Comparison of ENCODE assay signal across 8 cellular contexts in the genomic region with DNA sequence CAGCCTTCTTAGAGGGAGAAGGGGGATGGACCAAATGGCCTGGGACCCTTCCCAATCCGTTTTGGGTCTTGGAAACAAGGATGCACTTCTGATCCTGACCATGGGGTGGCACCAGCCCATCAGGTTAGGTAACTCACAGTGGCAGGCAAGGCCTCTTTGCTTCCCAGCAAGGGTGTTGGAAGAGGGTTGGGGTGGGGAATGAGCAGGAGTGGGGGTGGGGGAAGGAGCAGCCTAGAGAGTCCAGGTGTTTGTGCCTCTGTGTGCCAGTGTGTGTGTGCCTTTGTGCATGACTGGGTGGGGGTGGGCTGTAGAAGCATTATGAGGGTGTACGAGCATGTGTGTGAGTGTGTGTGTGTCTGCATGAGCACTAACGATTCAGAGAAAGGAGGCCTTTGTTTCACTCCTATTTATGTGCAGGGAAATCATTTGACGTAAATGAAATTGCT.
DNase-seq lines count a peak whose midpoint lies in the region; ATAC-seq and TF ChIP-seq lines count a peak whose summit lies in the region.

No MANE protein-coding gene starts in this region.

- POLR2A ChIA-PET in RWPE1 (lab: Yijun Ruan, JAX; ENCODE audit: low non-redundant PET) = no interaction called here

- H3K27me3 ChIP-seq in gastroesophageal sphincter = no peaks in the 10 kb centered on the region

- no peaks in the 10 kb centered on the region for H3K36me3 ChIP-seq in gastroesophageal sphincter

- TF ChIP-seq POLR2A in gastroesophageal sphincter (IDR thresholded peaks at IDR 0.05) = no peak

- H3K4me1 ChIP-seq in gastroesophageal sphincter = no peaks in the 10 kb centered on the region

- H3K4me3 ChIP-seq in gastroesophageal sphincter = no peak overlapping the region

- WGBS in gastroesophageal sphincter (ENCODE audit: low coverage in 1 of 2), 2 donors = 54 to 68% methylated on average over 3 to 4 of the region's 4 CpGs

- TF ChIP-seq EP300 in gastroesophageal sphincter (IDR thresholded peaks at IDR 0.05) = no peak

- in situ Hi-C loops in KBM-7 (cut with MboI; ENCODE audit: low pct_unique_long_range_greater_than_20kb, low sequenced_read_pairs) = no loop called here

- H3K27ac ChIP-seq in RWPE1 (no peak overlapping the region), gastroesophageal sphincter (no peak overlapping the region)

- CTCF ChIA-PET in RWPE1 (lab: Yijun Ruan, JAX) = no interaction called here

- H3K9me3 ChIP-seq in gastroesophageal sphincter = no peaks in the 10 kb centered on the region

- ATAC-seq in gastroesophageal sphincter (peak; percentile 23), HG02623 (IDR thresholded peaks at IDR 0.05; ENCODE audit: unreplicated experiment) (no peak)

- peak; percentile 22 for DNase-seq in stimulated activated CD4-positive, alpha-beta T cell treated with anti-CD3 and anti-CD28 coated beads, Interleukin-15, amount 100 ng/mL, for 24 hours
- no peak for DNase-seq in stimulated activated CD4-positive, alpha-beta T cell treated with anti-CD3 and anti-CD28 coated beads, Interleukin-4, amount 100 ng/mL, for 24 hours
- DNase-seq in KBM-7 = peak; percentile 9
- peak; percentile 21 for DNase-seq in RWPE1 (ENCODE audit: low spot score)
- peak; percentile 53 for DNase-seq in pons (ENCODE audit: low spot score)
- no peak for DNase-seq in activated naive CD4-positive, alpha-beta T cell treated with anti-CD3 and anti-CD28 coated beads, Interleukin-2, amount 50 U/mL, for 16 hours

- TF ChIP-seq CTCF in RWPE1 (conservative IDR thresholded peaks at IDR 0.05; ENCODE audit: low read depth) (no peak), gastroesophageal sphincter (IDR thresholded peaks at IDR 0.05) (peak in 3 of 4 experiments; percentile 29 to 62 (median 35))

Comparison
In these comparisons a context has a peak if more than half of its experiments do, and no peak if none do; other contexts are left out.
1. DNase-seq: peak in stimulated activated CD4-positive, alpha-beta T cell treated with anti-CD3 and anti-CD28 coated beads, Interleukin-15, amount 100 ng/mL, for 24 hours (single experiment), KBM-7 (single experiment), RWPE1 (single experiment) and pons (single experiment); none in stimulated activated CD4-positive, alpha-beta T cell treated with anti-CD3 and anti-CD28 coated beads, Interleukin-4, amount 100 ng/mL, for 24 hours (single experiment) and activated naive CD4-positive, alpha-beta T cell treated with anti-CD3 and anti-CD28 coated beads, Interleukin-2, amount 50 U/mL, for 16 hours (single experiment).